Comparison of ENCODE assay signal across 8 cellular contexts in the genomic region with DNA sequence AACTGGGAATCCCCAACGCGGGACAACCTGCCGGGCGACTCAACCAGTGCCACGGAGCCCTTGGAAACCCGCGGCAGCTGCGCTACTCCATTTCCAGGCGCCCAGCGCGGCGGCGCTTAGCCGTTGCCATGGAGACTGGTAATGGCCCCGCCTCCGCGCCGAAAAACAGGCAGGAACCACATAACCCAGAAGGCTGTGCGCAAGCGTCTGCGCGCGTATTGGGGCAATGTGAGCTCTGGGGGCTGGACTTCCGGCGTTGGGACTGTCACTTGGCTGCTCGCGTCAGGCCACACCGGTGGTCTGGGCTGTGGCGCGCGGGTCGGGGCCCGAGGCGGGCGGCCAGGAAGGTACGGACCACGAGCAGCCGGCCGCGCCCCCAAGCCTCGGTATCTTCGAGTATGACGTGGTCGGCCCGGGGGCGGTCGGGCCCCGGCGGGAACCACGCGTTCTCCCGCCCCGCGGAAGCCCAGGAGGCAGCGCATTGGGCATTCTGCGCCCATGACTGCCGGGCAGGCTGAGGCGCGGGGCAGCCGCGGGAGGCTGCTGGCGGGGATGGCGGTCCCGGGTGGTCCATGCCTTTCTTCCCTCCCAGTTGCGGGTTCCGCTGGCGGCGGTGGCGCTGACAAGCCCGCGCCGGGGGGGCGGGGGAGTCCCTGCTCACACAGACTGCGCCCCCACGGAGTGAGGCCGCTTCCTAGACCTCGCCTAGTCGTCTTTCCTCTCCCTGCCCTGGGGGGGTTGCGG. TPM values are rescaled to one million over a fixed set of nuclear protein-coding genes. Genes with fewer than 3 reads are reported as not detected.
DNase-seq lines count a peak whose midpoint lies in the region; ATAC-seq and TF ChIP-seq lines count a peak whose summit lies in the region.

A gene (plus strand): TSS at position 265 of the 744 bp plus-strand sequence. CDS start 2,080 bp downstream, outside the sequence.

- H3K9ac ChIP-seq in SU-DHL-6 (ENCODE audit: low read length) (peak within 1 kb of the TSS; percentile 75), parathyroid adenoma (peak within 1 kb of the TSS; percentile 35)

- intact Hi-C loops in cardiac septum (cut with DNase I) = no loop called here

- peak within 1 kb of the TSS; percentile 87 for H3K4me3 Mint-ChIP-seq in activated naive CD8-positive, alpha-beta T cell treated with anti-CD3 and anti-CD28 coated beads, Interleukin-2, amount 10 ng/mL, durations not matched to agents 7 days and 5 days

- H3K4me1 Mint-ChIP-seq in activated naive CD8-positive, alpha-beta T cell treated with anti-CD3 and anti-CD28 coated beads, Interleukin-2, amount 10 ng/mL, durations not matched to agents 7 days and 5 days = peaks cover 12% of the 10 kb centered on the region

- ATAC-seq in HG02763 (IDR thresholded peaks at IDR 0.05; ENCODE audit: unreplicated experiment) = peak; percentile 97
- peak; percentile 97 for ATAC-seq in activated naive CD8-positive, alpha-beta T cell treated with anti-CD3 and anti-CD28 coated beads, Interleukin-2, amount 10 ng/mL, durations not matched to agents 7 days and 5 days (ENCODE audit: low read depth)

- H3F3A ChIP-seq in SU-DHL-6 (ENCODE audit: insufficient read depth) = no peaks in the 10 kb centered on the region

- H3K9me3 ChIP-seq in SU-DHL-6 (ENCODE audit: insufficient read depth, low read length) = peaks cover 15% of the 10 kb centered on the region; the same call in 1 of the 2 replicates
- H3K9me3 ChIP-seq in parathyroid adenoma (ENCODE audit: control insufficient read depth, low read length) = no peaks in the 10 kb centered on the region
- no peaks in the 10 kb centered on the region for H3K9me3 ChIP-seq in tibial nerve

- peaks cover 13% of the 10 kb centered on the region for H3K9me3 Mint-ChIP-seq in activated naive CD8-positive, alpha-beta T cell treated with anti-CD3 and anti-CD28 coated beads, Interleukin-2, amount 10 ng/mL, durations not matched to agents 7 days and 5 days

- peak; percentile 82 to 87 for TF ChIP-seq EP300 in tibial nerve (IDR thresholded peaks at IDR 0.05)

- no peak for TF ChIP-seq CTCF in GM12875 (IDR thresholded peaks at IDR 0.05; ENCODE audit: borderline replicate concordance, insufficient read depth, low read depth, low read length)
- TF ChIP-seq CTCF in SU-DHL-6 (IDR thresholded peaks at IDR 0.05; ENCODE audit: insufficient read depth, low read length, poor library complexity, severe bottlenecking) = no peak
- TF ChIP-seq CTCF in parathyroid adenoma (IDR thresholded peaks at IDR 0.05) = no peak
- TF ChIP-seq CTCF in tibial nerve (IDR thresholded peaks at IDR 0.05) = no peak

- H2AFZ ChIP-seq in SU-DHL-6 (ENCODE audit: low read depth, low read length, severe bottlenecking) (peak within 1 kb of the TSS; percentile 78), parathyroid adenoma (peak within 1 kb of the TSS; percentile 90)

- H3K36me3 Mint-ChIP-seq in activated naive CD8-positive, alpha-beta T cell treated with anti-CD3 and anti-CD28 coated beads, Interleukin-2, amount 10 ng/mL, durations not matched to agents 7 days and 5 days = peaks cover 7% of the 10 kb centered on the region

- H3K4me3 ChIP-seq in GM12875 (ENCODE audit: low read depth, low read length) (peak within 1 kb of the TSS; percentile 91), SU-DHL-6 (ENCODE audit: insufficient read depth, low read length, poor library complexity, severe bottlenecking) (peak within 1 kb of the TSS; percentile 80), parathyroid adenoma (ENCODE audit: low read depth, low read length) (peak within 1 kb of the TSS; percentile 93), tibial nerve (peak within 1 kb of the TSS; percentile 69 to 96 (median 86))

- no peak within 1 kb of the TSS for H3K27ac ChIP-seq in SU-DHL-6 (ENCODE audit: low read depth, low read length)
- peak within 1 kb of the TSS; percentile 53 for H3K27ac ChIP-seq in parathyroid adenoma
- peak within 1 kb of the TSS in 3 of 4 donors; percentile 54 to 87 (median 75) for H3K27ac ChIP-seq in tibial nerve

- peaks cover 6% of the 10 kb centered on the region for H3K27me3 Mint-ChIP-seq in activated naive CD8-positive, alpha-beta T cell treated with anti-CD3 and anti-CD28 coated beads, Interleukin-2, amount 10 ng/mL, durations not matched to agents 7 days and 5 days

- WGBS in tibial nerve, 2 donors = 0 to 1% methylated on average over 40 to 49 of the region's 79 CpGs

- H4K20me1 ChIP-seq in SU-DHL-6 (ENCODE audit: low read depth, low read length) = no peaks in the 10 kb centered on the region

- H3K79me2 ChIP-seq in SU-DHL-6 (ENCODE audit: insufficient read depth, low read length) (no peaks in the 10 kb centered on the region), parathyroid adenoma (peaks cover 11% of the 10 kb centered on the region)

- H3K4me1 ChIP-seq in parathyroid adenoma (peaks cover 11% of the 10 kb centered on the region), tibial nerve (peaks cover 0 to 22% (median 5%) of the 10 kb centered on the region in 4 donors)

- no peaks in the 10 kb centered on the region for H3K9me2 ChIP-seq in SU-DHL-6 (replicated peaks; ENCODE audit: insufficient read depth, low read length)

- peak within 1 kb of the TSS; percentile 22 for H3K27ac Mint-ChIP-seq in activated naive CD8-positive, alpha-beta T cell treated with anti-CD3 and anti-CD28 coated beads, Interleukin-2, amount 10 ng/mL, durations not matched to agents 7 days and 5 days

- POLR2A ChIA-PET in activated naive CD8-positive, alpha-beta T cell treated with anti-CD3 and anti-CD28 coated beads, Interleukin-2, amount 10 ng/mL, durations not matched to agents 7 days and 5 days (lab: Charles Lee) = interaction anchor here (0.8 to 1.5 kb wide), 7 partner anchors 11 to 222 kb away, joined by 3 to 5 read pairs (median 4); a partner anchor contains a TSS

- H3K4me2 ChIP-seq in SU-DHL-6 (ENCODE audit: low read depth, low read length, poor library complexity, severe bottlenecking) (peak within 1 kb of the TSS; percentile 67), parathyroid adenoma (ENCODE audit: low read length) (peak within 1 kb of the TSS; percentile 91)

- peak in 1 of 2 donors; percentile 58 for TF ChIP-seq POLR2A in tibial nerve (IDR thresholded peaks at IDR 0.05)

- H3K27me3 ChIP-seq in SU-DHL-6 (ENCODE audit: low read length) = no peaks in the 10 kb centered on the region
- H3K27me3 ChIP-seq in parathyroid adenoma (ENCODE audit: control insufficient read depth, insufficient read depth, low read length) = no peaks in the 10 kb centered on the region
- H3K27me3 ChIP-seq in tibial nerve = peaks cover 0 to 14% of the 10 kb centered on the region in 2 donors

- DNase-seq in NCI-H1417 (lab: John Stamatoyannopoulos, UW) (peak; percentile 96 to 99 (median 98)), cardiac septum (ENCODE audit: low spot score) (peak; percentile 95), tibial nerve (ENCODE audit: low spot score in 2 of 2) (peak; percentile 95 to 96)
- peak; percentile 95 for DNase-seq in activated naive CD8-positive, alpha-beta T cell treated with anti-CD3 and anti-CD28 coated beads, Interleukin-2, amount 10 ng/mL, durations not matched to agents 7 days and 5 days

- H3K36me3 ChIP-seq in SU-DHL-6 (ENCODE audit: low read length) = no peaks in the 10 kb centered on the region
- H3K36me3 ChIP-seq in parathyroid adenoma (ENCODE audit: control insufficient read depth, insufficient read depth, low read length) = no peaks in the 10 kb centered on the region
- peaks cover 0 to 28% (median 4%) of the 10 kb centered on the region in 3 donors for H3K36me3 ChIP-seq in tibial nerve

RNA-seq across cellular contexts. Expression of the gene that starts here (rescaled TPM):
- total RNA-seq in activated naive CD8-positive, alpha-beta T cell treated with anti-CD3 and anti-CD28 coated beads, Interleukin-2, amount 10 ng/mL, durations not matched to agents 7 days and 5 days = 10 to 100 TPM; 11.6 to 13.9 TPM
- total RNA-seq in cardiac septum = 3.7 TPM
- 10 to 100 TPM; 13.6 to 23.4 (median 15.5) TPM for total RNA-seq in tibial nerve
